9 cellular contexts compared by ENCODE assay signal in genomic region chr4:56575820-56576429, GRCh38.
A peak's percentile ranks its signal among the peaks of the same experiment; 100 is the strongest.
DNase-seq lines count a peak whose midpoint lies in the region; ATAC-seq and TF ChIP-seq lines count a peak whose summit lies in the region.
"Had no signal": no experiment of that assay in that cellular context is flagged by ENCODE, and none has a peak within 500 bp of the region (broad histone marks: within the 10 kb centered on the region; RNA-seq: fewer than 3 reads in every experiment).

No MANE protein-coding gene starts in this region.

- no peaks in the 10 kb centered on the region for H4K20me1 ChIP-seq in DND-41 (ENCODE audit: insufficient read depth, low read length)

- H2AFZ ChIP-seq in DND-41 (ENCODE audit: low read depth, low read length), result no peak overlapping the region

- no peak overlapping the region for H3K4me2 ChIP-seq in DND-41 (ENCODE audit: insufficient read depth, low read length)

- H3K79me2 ChIP-seq in DND-41 (ENCODE audit: insufficient read depth, low read length), result no peaks in the 10 kb centered on the region

- no peaks in the 10 kb centered on the region for H3K4me1 ChIP-seq in DND-41 (ENCODE audit: insufficient read depth, low read length)
- no peaks in the 10 kb centered on the region for H3K4me1 ChIP-seq in lung (ENCODE audit: control insufficient read depth in 2 of 2, insufficient read depth in 2 of 2, low read length in 2 of 2)
- no peaks in the 10 kb centered on the region for H3K4me1 ChIP-seq in suprapubic skin
- H3K4me1 ChIP-seq: SJCRH30 had no signal

- H3K9ac ChIP-seq in DND-41 (ENCODE audit: low read depth, low read length), result no peak overlapping the region

- DNase-seq in DND-41, result no peak
- no peak for DNase-seq in LNCaP clone FGC (ENCODE audit: low read depth)
- no peak for DNase-seq in brain microvascular endothelial cell
- DNase-seq in lung (ENCODE audit: low spot score), result no peak
- DNase-seq in activated CD4-positive, CD25-positive, alpha-beta regulatory T cell treated with anti-CD3 and anti-CD28 coated beads, Interleukin-2, amount 50 U/mL, for 72 hours, result no peak
- DNase-seq in suprapubic skin (ENCODE audit: low spot score in 2 of 2), result no peak

- H3K36me3 ChIP-seq in DND-41 (ENCODE audit: insufficient read depth, low read length) (no peaks in the 10 kb centered on the region), brain microvascular endothelial cell (replicated peaks) (no peaks in the 10 kb centered on the region), lung (ENCODE audit: control insufficient read depth in 2 of 2, insufficient read depth in 2 of 2, low read length in 2 of 2) (no peaks in the 10 kb centered on the region), suprapubic skin (no peaks in the 10 kb centered on the region)
- H3K36me3 ChIP-seq: SJCRH30 had no signal

- TF ChIP-seq CTCF in DND-41 (IDR thresholded peaks at IDR 0.05; ENCODE audit: borderline replicate concordance, extremely low read depth, low read length, poor library complexity, severe bottlenecking) (peak; percentile 48), LNCaP clone FGC (IDR thresholded peaks at IDR 0.05; ENCODE audit: control insufficient read depth, extremely low read depth, insufficient read depth) (peak; percentile 64), brain microvascular endothelial cell (IDR thresholded peaks at IDR 0.05; ENCODE audit: low read depth, low read length, missing control alignments) (peak; percentile 42), lung (IDR thresholded peaks at IDR 0.05; ENCODE audit: control extremely low read depth, extremely low read depth) (peak; percentile 22), suprapubic skin (IDR thresholded peaks at IDR 0.05) (peak in 1 of 2 donors; percentile 27)

- H3K27me3 ChIP-seq in DND-41 (ENCODE audit: insufficient read depth, low read length, poor library complexity) (no peaks in the 10 kb centered on the region), brain microvascular endothelial cell (replicated peaks) (no peaks in the 10 kb centered on the region), lung (ENCODE audit: control insufficient read depth, insufficient read depth) (no peaks in the 10 kb centered on the region), suprapubic skin (no peaks in the 10 kb centered on the region)
- H3K27me3 ChIP-seq: SJCRH30 had no signal

- ATAC-seq in DND-41 (ENCODE audit: insufficient read depth, low read depth), result no peak
- ATAC-seq in lung (ENCODE audit: insufficient read depth, low FRiP score), result no peak
- ATAC-seq in GM21619 (IDR thresholded peaks at IDR 0.05; ENCODE audit: unreplicated experiment), result no peak
- no peak for ATAC-seq in HG03175 (IDR thresholded peaks at IDR 0.05; ENCODE audit: unreplicated experiment)

- H3K27ac ChIP-seq in DND-41 (ENCODE audit: low read length), result no peak overlapping the region
- H3K27ac ChIP-seq in brain microvascular endothelial cell, result no peak overlapping the region
- H3K27ac ChIP-seq in lung (ENCODE audit: low read depth in 1 of 2, low read length in 1 of 2), result no peak overlapping the region
- no peak overlapping the region for H3K27ac ChIP-seq in suprapubic skin
- H3K27ac ChIP-seq: SJCRH30 had no signal

- H3K9me3 ChIP-seq in DND-41 (ENCODE audit: insufficient read depth, low read length, severe bottlenecking), result no peaks in the 10 kb centered on the region
- H3K9me3 ChIP-seq in lung (ENCODE audit: control insufficient read depth in 2 of 2, insufficient read depth in 1 of 2, low read length in 1 of 2), result no peaks in the 10 kb centered on the region
- H3K9me3 ChIP-seq in suprapubic skin, result no peaks in the 10 kb centered on the region
- H3K9me3 ChIP-seq: SJCRH30 had no signal

- 26 to 35% methylated on average over 1 of the region's 1 CpG for WGBS in lung, 2 donors
- 44% methylated on average over 1 of the region's 1 CpG for WGBS in suprapubic skin

- H3K4me3 ChIP-seq in DND-41 (ENCODE audit: low read depth in 1 of 2, low read length in 2 of 2), result no peak overlapping the region
- H3K4me3 ChIP-seq in LNCaP clone FGC (ENCODE audit: low read depth, low read length), result no peak overlapping the region
- H3K4me3 ChIP-seq in brain microvascular endothelial cell (ENCODE audit: low read depth, low read length), result no peak overlapping the region
- H3K4me3 ChIP-seq in lung, result no peak overlapping the region
- no peak overlapping the region for H3K4me3 ChIP-seq in suprapubic skin
- H3K4me3 ChIP-seq: SJCRH30 had no signal

- no peak for TF ChIP-seq EP300 in suprapubic skin (IDR thresholded peaks at IDR 0.05)

- no peak for TF ChIP-seq POLR2A in suprapubic skin (IDR thresholded peaks at IDR 0.05)

- in situ Hi-C loops in brain microvascular endothelial cell (cut with HindIII; ENCODE audit: low pct_ligation_motif_present, low sequenced_read_pairs), result no loop called here
